ENCODE assay signal across 33 cellular contexts in genomic region chr5:36047375-36048160, GRCh38. TPM values are rescaled to one million over a fixed set of nuclear protein-coding genes. Genes with fewer than 3 reads are reported as not detected.
"Had no signal": no experiment of that assay in that cellular context is flagged by ENCODE, and none has a peak within 500 bp of the region (broad histone marks: within the 10 kb centered on the region; RNA-seq: fewer than 3 reads in every experiment).

No MANE protein-coding gene starts in this region.

- H3K4me2 ChIP-seq: SK-N-SH had no signal

- H3K4me3 Mint-ChIP-seq: activated CD4-positive, alpha-beta T cell treated with anti-CD3 and anti-CD28 coated beads, Interleukin-2, amount 10 ng/mL, durations not matched to agents 24 days and 14 days; activated CD8-positive, alpha-beta T cell treated with anti-CD3 and anti-CD28 coated beads for 36 hours; activated naive CD4-positive, alpha-beta T cell treated with anti-CD3 and anti-CD28 coated beads for 36 hours; activated T-cell treated with anti-CD3 and anti-CD28 coated beads, Interleukin-2, amount 50 U/mL, for 24 hours; T-cell; T-helper 17 cell had no signal

- H3K36me3 Mint-ChIP-seq: activated naive CD4-positive, alpha-beta T cell treated with anti-CD3 and anti-CD28 coated beads, Interleukin-2, amount 50 U/mL, for 72 hours; T-cell had no signal

- H3K9me3 Mint-ChIP-seq: activated CD4-positive, alpha-beta T cell treated with anti-CD3 and anti-CD28 coated beads, Interleukin-2, amount 10 ng/mL, durations not matched to agents 24 days and 14 days; activated CD8-positive, alpha-beta T cell treated with anti-CD3 and anti-CD28 coated beads for 36 hours; activated naive CD4-positive, alpha-beta T cell treated with anti-CD3 and anti-CD28 coated beads for 36 hours; activated naive CD4-positive, alpha-beta T cell treated with anti-CD3 and anti-CD28 coated beads, Interleukin-2, amount 50 U/mL, for 72 hours; activated T-cell treated with anti-CD3 and anti-CD28 coated beads, Interleukin-2, amount 50 U/mL, for 24 hours; T-cell had no signal

- H3K36me3 ChIP-seq: adrenal gland, breast epithelium, MG63, SJCRH30, WERI-Rb-1 had no signal

- ATAC-seq: activated CD8-positive, alpha-beta T cell treated with anti-CD3 and anti-CD28 coated beads for 36 hours; activated naive CD4-positive, alpha-beta T cell treated with anti-CD3 and anti-CD28 coated beads, Interleukin-2, amount 50 U/mL, for 72 hours; body of pancreas; Panc1; T-cell; T-helper 17 cell had no signal

- H3K27me3 Mint-ChIP-seq: activated CD8-positive, alpha-beta T cell treated with anti-CD3 and anti-CD28 coated beads for 36 hours; activated T-cell treated with anti-CD3 and anti-CD28 coated beads, Interleukin-2, amount 50 U/mL, for 24 hours; T-cell had no signal

- H3K9ac ChIP-seq: SK-N-SH had no signal

- H3K27ac ChIP-seq: adrenal gland, body of pancreas, breast epithelium, SJCRH30, WERI-Rb-1 had no signal

- DNase-seq: activated CD4-positive, alpha-beta T cell treated with anti-CD3 and anti-CD28 coated beads, Interleukin-2, amount 10 ng/mL, durations not matched to agents 24 days and 14 days; activated CD4-positive, alpha-beta T cell treated with anti-CD3 and anti-CD28 coated beads, Interleukin-2, amount 50 U/mL, for 4 hours; activated CD8-positive, alpha-beta T cell treated with anti-CD3 and anti-CD28 coated beads for 36 hours; activated gamma-delta T cell treated with Interleukin-2 at 50 U/mL for 16 hours; activated naive CD4-positive, alpha-beta T cell treated with anti-CD3 and anti-CD28 coated beads for 36 hours; activated T-cell treated with anti-CD3 and anti-CD28 coated beads, Interleukin-2, amount 50 U/mL, for 24 hours; adrenal gland; body of pancreas; Kasumi-1; KG1; MG63; NCI-H1048; NCI-H146; NCI-H187; NCI-H2029 treated with DMSO at 0.1 percent for 48 hours; NCI-H2107; NCI-H226; NCI-H524 treated with DMSO at 0.1 percent for 48 hours; SHP77; SJCRH30; SK-N-SH; T-cell; T-helper 17 cell; T-helper 9 cell; WERI-Rb-1 had no signal

- H3K4me1 Mint-ChIP-seq: activated CD4-positive, alpha-beta T cell treated with anti-CD3 and anti-CD28 coated beads, Interleukin-2, amount 10 ng/mL, durations not matched to agents 24 days and 14 days; T-cell had no signal

- H3K4me1 ChIP-seq: adrenal gland, body of pancreas, breast epithelium, SJCRH30 had no signal

- H3K27ac Mint-ChIP-seq: activated CD4-positive, alpha-beta T cell treated with anti-CD3 and anti-CD28 coated beads, Interleukin-2, amount 10 ng/mL, durations not matched to agents 24 days and 14 days; activated CD8-positive, alpha-beta T cell treated with anti-CD3 and anti-CD28 coated beads for 36 hours; activated naive CD4-positive, alpha-beta T cell treated with anti-CD3 and anti-CD28 coated beads for 36 hours; activated naive CD4-positive, alpha-beta T cell treated with anti-CD3 and anti-CD28 coated beads, Interleukin-2, amount 50 U/mL, for 72 hours; activated T-cell treated with anti-CD3 and anti-CD28 coated beads, Interleukin-2, amount 50 U/mL, for 24 hours; T-cell; T-helper 17 cell had no signal

- H3K9me3 ChIP-seq: adrenal gland, body of pancreas, breast epithelium, SJCRH30, SK-N-SH had no signal

- FAIRE-seq: astrocyte had no signal

- H3K27me3 ChIP-seq: adrenal gland, body of pancreas, breast epithelium, SJCRH30 had no signal

- H3K4me3 ChIP-seq: adrenal gland, body of pancreas, breast epithelium, MG63, SJCRH30 had no signal

RNA-seq across cellular contexts. Expression of gene UGT3A2, which starts 19.1 kb away (rescaled TPM):
- total RNA-seq: activated CD4-positive, alpha-beta T cell treated with anti-CD3 and anti-CD28 coated beads, Interleukin-2, amount 10 ng/mL, durations not matched to agents 24 days and 14 days; activated CD8-positive, alpha-beta memory T cell treated with anti-CD3 and anti-CD28 coated beads for 36 hours; activated CD8-positive, alpha-beta T cell treated with anti-CD3 and anti-CD28 coated beads for 36 hours; activated naive CD4-positive, alpha-beta T cell treated with anti-CD3 and anti-CD28 coated beads for 36 hours; body of pancreas; breast epithelium; cardiac septum; NCI-H460; RPMI7951; SJCRH30; T-cell; T-helper 17 cell had no signal

RNA-seq across cellular contexts. Expression of gene UGT3A1, which starts 56.4 kb away (rescaled TPM):
- total RNA-seq: activated CD4-positive, alpha-beta T cell treated with anti-CD3 and anti-CD28 coated beads, Interleukin-2, amount 10 ng/mL, durations not matched to agents 24 days and 14 days; activated CD8-positive, alpha-beta memory T cell treated with anti-CD3 and anti-CD28 coated beads for 36 hours; activated CD8-positive, alpha-beta T cell treated with anti-CD3 and anti-CD28 coated beads for 36 hours; activated naive CD4-positive, alpha-beta T cell treated with anti-CD3 and anti-CD28 coated beads for 36 hours; activated naive CD4-positive, alpha-beta T cell treated with anti-CD3 and anti-CD28 coated beads, Interleukin-2, amount 50 U/mL, for 72 hours; adrenal gland; body of pancreas; breast epithelium; cardiac septum; NCI-H460; RPMI7951; T-cell; T-helper 17 cell had no signal
- polyA plus RNA-seq: SK-N-SH had no signal
